Comparison of ENCODE assay signal across 14 cellular contexts in the genomic region with DNA sequence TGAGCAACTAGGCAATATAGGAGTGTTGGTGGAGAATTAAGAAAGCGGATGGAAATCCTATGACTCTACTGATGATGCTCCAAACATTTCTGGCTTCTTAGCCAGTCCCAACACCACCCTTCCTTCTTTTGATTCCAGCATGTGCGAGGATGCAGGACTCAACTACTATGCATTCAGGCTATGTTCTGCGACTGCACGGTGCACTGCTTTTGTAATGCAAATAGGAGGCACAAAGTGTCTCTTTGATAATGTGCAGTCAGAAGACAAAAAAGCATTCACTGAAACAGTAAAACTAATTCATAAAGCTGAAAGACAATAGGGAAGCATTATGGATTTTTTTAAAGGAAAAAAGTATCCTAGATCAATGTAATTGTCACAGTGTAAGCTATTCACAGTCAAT.
A peak's percentile ranks its signal among the peaks of the same experiment; 100 is the strongest.
DNase-seq lines count a peak whose midpoint lies in the region; ATAC-seq and TF ChIP-seq lines count a peak whose summit lies in the region.
"Had no signal": no experiment of that assay in that cellular context is flagged by ENCODE, and none has a peak within 500 bp of the region (broad histone marks: within the 10 kb centered on the region; RNA-seq: fewer than 3 reads in every experiment).

No MANE protein-coding gene starts in this region.

- no peaks in the 10 kb centered on the region for H3K36me3 Mint-ChIP-seq in Caco-2 (ENCODE audit: insufficient read depth, unreplicated experiment)

- H3K4me1 Mint-ChIP-seq in Caco-2 (ENCODE audit: low read depth, unreplicated experiment) = peaks cover under 1% of the 10 kb centered on the region

- H3K36me3 ChIP-seq in Caco-2 (ENCODE audit: control insufficient read depth, insufficient read depth, low read length) = no peaks in the 10 kb centered on the region
- no peaks in the 10 kb centered on the region for H3K36me3 ChIP-seq in lower lobe of right lung
- H3K36me3 ChIP-seq in aorta (ENCODE audit: control insufficient read depth in 1 of 2, insufficient read depth in 2 of 2, low read length in 1 of 2) = no peaks in the 10 kb centered on the region

- peak; percentile 30 to 61 for DNase-seq in NCI-H526 (lab: John Stamatoyannopoulos, UW)
- DNase-seq in medulla oblongata (ENCODE audit: extremely low spot score) = peak; percentile 83
- DNase-seq in nucleus accumbens (lab: John Stamatoyannopoulos, UW) = peak in 32 of 56 donors; percentile 8 to 74 (median 40)
- no peak for DNase-seq in Caco-2
- no peak for DNase-seq in lower lobe of right lung
- no peak for DNase-seq in aorta
- DNase-seq: DMS79, GM23248, NCI-H1694, NCI-H774 had no signal

- peak overlapping the region; percentile 70 for H3K27ac ChIP-seq in cingulate gyrus (ENCODE audit: low read depth, low read length)
- H3K27ac ChIP-seq in lower lobe of right lung = no peak overlapping the region
- no peak overlapping the region for H3K27ac ChIP-seq in aorta (ENCODE audit: low read depth in 1 of 2, low read length in 2 of 2)
- H3K27ac ChIP-seq: GM23248 had no signal

- no TSS peak for BruUV-seq in Caco-2 (replicated peaks; lab: Mats Ljungman, UMichigan)

- no peak overlapping the region for H3K4me3 Mint-ChIP-seq in Caco-2 (ENCODE audit: unreplicated experiment)

- 70 to 84% methylated on average over 4 of the region's 4 CpGs for WGBS in aorta, 2 donors

- TF ChIP-seq CTCF in Caco-2 (IDR thresholded peaks at IDR 0.05; ENCODE audit: insufficient read depth in 1 of 2, low read depth in 1 of 2, low read length in 1 of 2, severe bottlenecking in 1 of 2, unreplicated experiment in 1 of 2) = no peak
- TF ChIP-seq CTCF in lower lobe of right lung (IDR thresholded peaks at IDR 0.05) = no peak

- H3K9me3 Mint-ChIP-seq in Caco-2 (ENCODE audit: unreplicated experiment) = no peaks in the 10 kb centered on the region

- no peaks in the 10 kb centered on the region for H3K27me3 Mint-ChIP-seq in Caco-2 (ENCODE audit: insufficient read depth, unreplicated experiment)

- POLR2A ChIA-PET in Caco-2 (lab: Charles Lee) = no interaction called here

- H3K27me3 ChIP-seq in Caco-2 (replicated peaks; ENCODE audit: control insufficient read depth, insufficient read depth, low read length) (no peaks in the 10 kb centered on the region), lower lobe of right lung (ENCODE audit: low read depth) (no peaks in the 10 kb centered on the region), aorta (ENCODE audit: control insufficient read depth in 1 of 2, insufficient read depth in 2 of 2, low read length in 1 of 2) (no peaks in the 10 kb centered on the region)

- intact Hi-C loops in Caco-2 (cut with micrococcal nuclease; ENCODE audit: unreplicated experiment) = no loop called here
- intact Hi-C loops in lower lobe of right lung (cut with DNase I) = no loop called here
- intact Hi-C loops in aorta (cut with DNase I) = no loop called here

- H3K9me3 ChIP-seq in Caco-2 (no peaks in the 10 kb centered on the region), lower lobe of right lung (no peaks in the 10 kb centered on the region), aorta (ENCODE audit: control insufficient read depth, low read length) (no peaks in the 10 kb centered on the region)

- H3K27ac Mint-ChIP-seq in Caco-2 (ENCODE audit: unreplicated experiment) = no peak overlapping the region

- H3K4me3 ChIP-seq in Caco-2 (ENCODE audit: low read depth, low read length) (no peak overlapping the region), lower lobe of right lung (no peak overlapping the region), aorta (ENCODE audit: low read length in 2 of 2) (no peak overlapping the region)
- H3K4me3 ChIP-seq: GM12878, GM23248 had no signal

- H3K4me1 ChIP-seq in Caco-2 = no peaks in the 10 kb centered on the region; the same call in 1 of the 2 replicates
- H3K4me1 ChIP-seq in lower lobe of right lung = peaks cover 6% of the 10 kb centered on the region
- peaks cover 7 to 8% of the 10 kb centered on the region in 2 donors for H3K4me1 ChIP-seq in aorta (ENCODE audit: control insufficient read depth in 1 of 2, insufficient read depth in 2 of 2, low read length in 2 of 2)

- ATAC-seq in lower lobe of right lung = no peak
- ATAC-seq in HG02571 (IDR thresholded peaks at IDR 0.05; ENCODE audit: unreplicated experiment) = no peak
- ATAC-seq in aorta (ENCODE audit: low FRiP score) = no peak
- ATAC-seq: GM12878, Right ventricle myocardium inferior had no signal

- CTCF ChIA-PET in Caco-2 (lab: Charles Lee) = no interaction called here

Comparison
In these comparisons a context has a peak if more than half of its experiments do, and no peak if none do; other contexts are left out.
1. DNase-seq: peak in NCI-H526 (2 of 2), medulla oblongata (single experiment) and nucleus accumbens (32 of 56); none in Caco-2 (0 of 2), lower lobe of right lung (single experiment) and aorta (0 of 2).